ENCODE assay signal across 12 cellular contexts in the genomic region with DNA sequence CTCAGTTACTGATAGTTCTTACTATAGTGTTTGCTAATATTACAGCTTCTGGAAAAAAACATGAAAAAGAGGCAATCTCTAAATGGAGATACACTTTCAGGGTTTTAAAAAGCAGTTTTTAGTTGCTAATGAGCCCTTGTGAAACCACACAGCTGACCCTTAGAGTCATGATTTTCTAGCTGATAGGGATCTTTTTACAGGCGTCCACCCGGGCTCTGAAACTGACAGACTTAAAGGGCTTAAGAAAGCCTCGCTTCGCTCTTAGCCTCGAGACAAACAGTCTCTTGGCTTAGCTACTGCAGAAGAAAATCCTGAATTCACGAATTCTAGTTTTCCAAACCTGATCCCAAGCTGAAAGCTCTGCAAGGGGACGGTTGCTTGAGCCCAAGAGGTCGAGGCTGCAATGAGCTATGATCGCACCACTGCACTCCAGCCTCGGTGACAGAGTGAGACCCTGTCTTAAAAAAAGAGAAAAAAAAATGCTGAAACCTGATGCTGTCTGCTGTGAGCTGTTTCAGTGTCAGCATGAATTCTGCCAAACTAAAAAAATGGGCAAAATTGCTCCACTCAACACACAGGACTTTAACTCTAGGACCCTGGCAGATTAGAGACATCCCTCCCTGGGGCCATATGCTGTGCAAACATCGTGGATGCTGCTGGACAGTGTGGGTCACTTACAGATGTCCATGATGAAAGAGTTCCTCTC. TPM values are rescaled to one million over a fixed set of nuclear protein-coding genes. Genes with fewer than 3 reads are reported as not detected.
DNase-seq lines count a peak whose midpoint lies in the region; TF ChIP-seq lines count a peak whose summit lies in the region.
"Had no signal": no experiment of that assay in that cellular context is flagged by ENCODE, and none has a peak within 500 bp of the region (broad histone marks: within the 10 kb centered on the region; RNA-seq: fewer than 3 reads in every experiment).

No MANE protein-coding gene starts in this region.

- H3K79me2 ChIP-seq in Loucy (ENCODE audit: insufficient read depth, low read length) = no peaks in the 10 kb centered on the region

- no peak for DNase-seq in AG04449 (ENCODE audit: low read depth, low spot score)
- DNase-seq in astrocyte of the hippocampus (ENCODE audit: low read depth, low spot score) = peak; percentile 54
- no peak for DNase-seq in mesothelial cell of epicardium (ENCODE audit: low spot score in 2 of 2, unreplicated experiment in 2 of 2)
- no peak for DNase-seq in stimulated activated CD8-positive, alpha-beta memory T cell treated with anti-CD3 and anti-CD28 coated beads, Interleukin-4, amount 100 ng/mL, for 48 hours
- no peak for DNase-seq in NCI-H1105 (lab: John Stamatoyannopoulos, UW)
- DNase-seq in NK-92 (lab: John Stamatoyannopoulos, UW; ENCODE audit: unreplicated experiment) = no peak
- no peak for DNase-seq in brain microvascular endothelial cell
- DNase-seq: activated CD8-positive, alpha-beta T cell treated with anti-CD3 and anti-CD28 coated beads for 36 hours; left cardiac atrium; upper lobe of left lung had no signal

- peak overlapping the region; percentile 52 for H3K4me3 Mint-ChIP-seq in mesothelial cell of epicardium
- H3K4me3 Mint-ChIP-seq: activated CD8-positive, alpha-beta T cell treated with anti-CD3 and anti-CD28 coated beads for 36 hours had no signal

- peaks cover 24% of the 10 kb centered on the region for H3K4me1 Mint-ChIP-seq in mesothelial cell of epicardium

- no peaks in the 10 kb centered on the region for H3K27me3 Mint-ChIP-seq in mesothelial cell of epicardium (ENCODE audit: low read depth)
- H3K27me3 Mint-ChIP-seq: activated CD8-positive, alpha-beta T cell treated with anti-CD3 and anti-CD28 coated beads for 36 hours had no signal

- no peaks in the 10 kb centered on the region for H3K9me3 ChIP-seq in Loucy (ENCODE audit: insufficient read depth, low read depth, low read length)
- H3K9me3 ChIP-seq: BLaER1 treated with 17β-estradiol and CSF1 and Interleukin-3, amounts not matched to agents 10 nM and 100 nM; upper lobe of left lung had no signal

- H3K27ac ChIP-seq in brain microvascular endothelial cell = no peak overlapping the region
- H3K27ac ChIP-seq: BLaER1 treated with 17β-estradiol and CSF1 and Interleukin-3, amounts not matched to agents 10 nM and 100 nM; upper lobe of left lung had no signal

- in situ Hi-C loops in brain microvascular endothelial cell (cut with HindIII; ENCODE audit: low pct_ligation_motif_present, low sequenced_read_pairs) = no loop called here

- H3F3A ChIP-seq in Loucy (ENCODE audit: low read depth) = no peaks in the 10 kb centered on the region

- peak overlapping the region; percentile 84; the same call in 1 of the 2 replicates for H2AFZ ChIP-seq in Loucy (ENCODE audit: low read length)

- H3K4me3 ChIP-seq in AG04449 (ENCODE audit: low read depth, low read length) = peak overlapping the region; percentile 10
- no peak overlapping the region for H3K4me3 ChIP-seq in Loucy (ENCODE audit: low read length, poor library complexity, severe bottlenecking)
- H3K4me3 ChIP-seq in brain microvascular endothelial cell (ENCODE audit: low read depth, low read length) = no peak overlapping the region
- H3K4me3 ChIP-seq: BLaER1 treated with 17β-estradiol and CSF1 and Interleukin-3, amounts not matched to agents 10 nM and 100 nM; upper lobe of left lung had no signal

- H3K9me3 Mint-ChIP-seq in mesothelial cell of epicardium = no peaks in the 10 kb centered on the region
- H3K9me3 Mint-ChIP-seq: activated CD8-positive, alpha-beta T cell treated with anti-CD3 and anti-CD28 coated beads for 36 hours had no signal

- no peaks in the 10 kb centered on the region for H4K20me1 ChIP-seq in Loucy (ENCODE audit: insufficient read depth, low read length, poor library complexity, severe bottlenecking)
- H4K20me1 ChIP-seq: BLaER1 treated with 17β-estradiol and CSF1 and Interleukin-3, amounts not matched to agents 10 nM and 100 nM had no signal

- peaks cover 6% of the 10 kb centered on the region for H3K4me1 ChIP-seq in Loucy (ENCODE audit: insufficient read depth, low read length, poor library complexity, severe bottlenecking)

- H3K36me3 Mint-ChIP-seq in mesothelial cell of epicardium = no peaks in the 10 kb centered on the region

- H3K36me3 ChIP-seq in Loucy (ENCODE audit: insufficient read depth, low read length) (no peaks in the 10 kb centered on the region), brain microvascular endothelial cell (replicated peaks) (no peaks in the 10 kb centered on the region)
- H3K36me3 ChIP-seq: BLaER1 treated with 17β-estradiol and CSF1 and Interleukin-3, amounts not matched to agents 10 nM and 100 nM; upper lobe of left lung had no signal

- no peak for TF ChIP-seq CTCF in AG04449 (IDR thresholded peaks at IDR 0.05; ENCODE audit: insufficient read depth, low read length, missing control alignments)
- TF ChIP-seq CTCF in Loucy (conservative IDR thresholded peaks at IDR 0.05; ENCODE audit: low read length) = no peak
- TF ChIP-seq CTCF in mesothelial cell of epicardium (IDR thresholded peaks at IDR 0.05; ENCODE audit: unreplicated experiment) = no peak
- TF ChIP-seq CTCF in brain microvascular endothelial cell (IDR thresholded peaks at IDR 0.05; ENCODE audit: low read depth, low read length, missing control alignments) = no peak

- no peaks in the 10 kb centered on the region for H3K27me3 ChIP-seq in Loucy (ENCODE audit: insufficient read depth, low read length, poor library complexity, severe bottlenecking)
- H3K27me3 ChIP-seq in brain microvascular endothelial cell (replicated peaks) = no peaks in the 10 kb centered on the region
- H3K27me3 ChIP-seq: BLaER1 treated with 17β-estradiol and CSF1 and Interleukin-3, amounts not matched to agents 10 nM and 100 nM; upper lobe of left lung had no signal

- CTCF ChIA-PET in AG04449 (lab: Yijun Ruan, JAX) = interaction anchor here (0.6 to 4.2 kb wide), 8 partner anchors 11 to 295 kb away, joined by 3 to 16 read pairs (median 4); a partner anchor contains a TSS

- H3K9me2 ChIP-seq in Loucy (replicated peaks; ENCODE audit: low read depth, low read length) = no peaks in the 10 kb centered on the region

- peak overlapping the region; percentile 56 for H3K27ac Mint-ChIP-seq in mesothelial cell of epicardium
- H3K27ac Mint-ChIP-seq: activated CD8-positive, alpha-beta T cell treated with anti-CD3 and anti-CD28 coated beads for 36 hours had no signal

- no peak overlapping the region for H3K4me2 ChIP-seq in Loucy (ENCODE audit: low read depth, low read length, poor library complexity, severe bottlenecking)
- H3K4me2 ChIP-seq: BLaER1 treated with 17β-estradiol and CSF1 and Interleukin-3, amounts not matched to agents 10 nM and 100 nM had no signal

- POLR2A ChIA-PET in AG04449 (lab: Yijun Ruan, JAX) = interaction anchor here (0.9 kb wide), 1 partner anchor 49 kb away, joined by 5 read pairs; no protein-coding TSS in a partner anchor

- no peak overlapping the region for H3K9ac ChIP-seq in Loucy (ENCODE audit: low read depth, low read length, poor library complexity, severe bottlenecking)
- H3K9ac ChIP-seq: BLaER1 treated with 17β-estradiol and CSF1 and Interleukin-3, amounts not matched to agents 10 nM and 100 nM had no signal

RNA-seq across cellular contexts. Expression of a gene that starts 3.0 kb away (rescaled TPM):
- 0.16 TPM in 1 of 3 replicates, not detected in the others for total RNA-seq in mesothelial cell of epicardium
- total RNA-seq: activated CD8-positive, alpha-beta T cell treated with anti-CD3 and anti-CD28 coated beads for 36 hours had no signal

RNA-seq across cellular contexts. Expression of a gene that starts 26.9 kb away (rescaled TPM):
- 34.1 to 38.6 TPM (median 36.3 TPM) in 3 replicates for total RNA-seq in mesothelial cell of epicardium

RNA-seq across cellular contexts. Expression of a gene that starts 56.7 kb away (rescaled TPM):
- 6.6 to 6.9 TPM (median 6.6 TPM) in 3 replicates for total RNA-seq in mesothelial cell of epicardium

RNA-seq across cellular contexts. Expression of a gene that starts 57.9 kb away (rescaled TPM):
- total RNA-seq in mesothelial cell of epicardium = 26.5 to 27.2 TPM (median 26.8 TPM) in 3 replicates
